14 cellular contexts compared by ENCODE assay signal in genomic region chr20:34578521-34579147, GRCh38. TPM values are rescaled to one million over a fixed set of nuclear protein-coding genes. Genes with fewer than 3 reads are reported as not detected.
DNase-seq lines count a peak whose midpoint lies in the region; ATAC-seq and TF ChIP-seq lines count a peak whose summit lies in the region.
"Had no signal": no experiment of that assay in that cellular context is flagged by ENCODE, and none has a peak within 500 bp of the region (broad histone marks: within the 10 kb centered on the region; RNA-seq: fewer than 3 reads in every experiment).

No MANE protein-coding gene starts in this region.

- H2BK120ac ChIP-seq in IMR-90 (ENCODE audit: low read depth, low read length): no peak overlapping the region

- H3K27ac ChIP-seq in IMR-90 (ENCODE audit: insufficient read depth, low read length) (no peak overlapping the region), caudate nucleus (ENCODE audit: low read depth, low read length) (peak overlapping the region; percentile 60), gastrocnemius medialis (peak overlapping the region; percentile 60 to 76 (median 64))
- H3K27ac ChIP-seq: body of pancreas, C4-2B had no signal

- H3K9me1 ChIP-seq in IMR-90 (ENCODE audit: insufficient read depth, low read length): peaks cover 20% of the 10 kb centered on the region

- H2BK20ac ChIP-seq in IMR-90 (ENCODE audit: low read depth, low read length): no peak overlapping the region

- H2BK5ac ChIP-seq in IMR-90 (ENCODE audit: low read depth, low read length, poor library complexity, severe bottlenecking): no peak overlapping the region

- no peak overlapping the region for H4K5ac ChIP-seq in IMR-90 (ENCODE audit: low read depth, low read length)

- H3K4ac ChIP-seq in IMR-90 (ENCODE audit: low read depth, low read length): 0 out of 2 replicates have a peak overlapping the region, but pooled peaks have one; percentile 19

- H3K4me2 ChIP-seq in IMR-90 (ENCODE audit: low read depth, low read length): no peak overlapping the region

- H4K8ac ChIP-seq in IMR-90 (ENCODE audit: low read depth in 2 of 2, low read length in 2 of 2): no peak overlapping the region

- CTCF ChIA-PET in IMR-90 (lab: Yijun Ruan, JAX): interaction anchor here (1.7 to 2.8 kb wide), 2 partner anchors 129 to 191 kb away, joined by 4 to 12 read pairs; no protein-coding TSS in a partner anchor

- DNase-seq in IMR-90 (no peak), caudate nucleus (lab: John Stamatoyannopoulos, UW) (peak in 6 of 61 donors; percentile 7 to 78 (median 20)), islet precursor cell (peak; percentile 29), gastrocnemius medialis (peak in 1 of 2 donors; percentile 32), H7 (no peak)
- DNase-seq: activated effector memory CD4-positive, alpha-beta T cell treated with Interleukin-2 at 50 U/mL for 16 hours; KBM-7; NCI-H1417 treated with DMSO at 0.1 percent for 48 hours; NCI-H524 treated with DMSO at 0.1 percent for 48 hours; stimulated activated CD4-positive, alpha-beta T cell treated with anti-CD3 and anti-CD28 coated beads, Interleukin-15, amount 100 ng/mL, for 24 hours had no signal

- 53% methylated on average over 2 of the region's 9 CpGs; no CpG with 5 or more reads in 1 of the 2 experiments for WGBS in IMR-90 (ENCODE audit: extremely low coverage in 2 of 2, insufficient read length in 1 of 2), 2 experiments

- POLR2A ChIA-PET in IMR-90 (lab: Charles Lee; ENCODE audit: unreplicated experiment): no interaction called here

- H4K91ac ChIP-seq in IMR-90 (ENCODE audit: insufficient read depth, low read depth, low read length): no peak overlapping the region; the same call in 1 of the 2 replicates

- H2AK9ac ChIP-seq in IMR-90 (replicated peaks; ENCODE audit: low read depth, low read length, poor library complexity): no peak overlapping the region

- 0 out of 2 replicates have a peak, but pooled peaks cover 1% of the 10 kb centered on the region for H3K36me3 ChIP-seq in IMR-90 (ENCODE audit: control insufficient read depth, insufficient read depth, low read length)
- H3K36me3 ChIP-seq in gastrocnemius medialis: peaks cover 0 to 12% of the 10 kb centered on the region in 2 donors
- H3K36me3 ChIP-seq in H7 (replicated peaks; ENCODE audit: control insufficient read depth, insufficient read depth, low read length): peaks cover 8% of the 10 kb centered on the region

- no peak overlapping the region for H3K14ac ChIP-seq in IMR-90 (replicated peaks; ENCODE audit: low read depth, low read length)

- H2BK15ac ChIP-seq in IMR-90 (ENCODE audit: low read depth, low read length): no peak overlapping the region

- no peak for TF ChIP-seq CTCF in IMR-90 (conservative IDR thresholded peaks at IDR 0.05; ENCODE audit: low read depth, low read length)
- TF ChIP-seq CTCF in gastrocnemius medialis (IDR thresholded peaks at IDR 0.05 in 4 of 5, conservative IDR thresholded peaks at IDR 0.05 in 1 of 5): no peak

- H3K4me1 ChIP-seq in IMR-90 (ENCODE audit: control insufficient read depth, insufficient read depth, low read length) (peaks cover 17% of the 10 kb centered on the region), gastrocnemius medialis (peaks cover 24 to 31% of the 10 kb centered on the region in 2 donors)
- H3K4me1 ChIP-seq: body of pancreas had no signal

- dilution Hi-C loops in IMR-90 (cut with HindIII; ENCODE audit: low sequenced_read_pairs, unreplicated experiment): no loop called here

- H3K9ac ChIP-seq in IMR-90 (ENCODE audit: low read depth, low read length): no peak overlapping the region

- no TSS peak for BruUV-seq in IMR-90 (replicated peaks; lab: Mats Ljungman, UMichigan)

- in situ Hi-C loops in IMR-90 (cut with MboI; ENCODE audit: low sequenced_read_pairs): no loop called here
- in situ Hi-C loops in gastrocnemius medialis (cut with MboI; ENCODE audit: low sequenced_read_pairs in 4 of 4): loop anchor here (10.0 to 25.0 kb wide), 2 partner anchors 184 to 196 kb away; no protein-coding TSS in a partner anchor

- TF ChIP-seq POLR2A in IMR-90 (IDR thresholded peaks at IDR 0.05; ENCODE audit: low read depth, low read length) (no peak), gastrocnemius medialis (IDR thresholded peaks at IDR 0.05) (no peak)

- H3K56ac ChIP-seq in IMR-90 (ENCODE audit: extremely low read depth, insufficient read depth, low read length): no peak overlapping the region

- H4K20me1 ChIP-seq in IMR-90 (ENCODE audit: insufficient read depth, low read length): no peaks in the 10 kb centered on the region

- H3K27me3 ChIP-seq in IMR-90 (ENCODE audit: control insufficient read depth, insufficient read depth, low read length) (no peaks in the 10 kb centered on the region), gastrocnemius medialis (no peaks in the 10 kb centered on the region), H7 (ENCODE audit: control insufficient read depth, insufficient read depth, low read length) (no peaks in the 10 kb centered on the region)
- H3K27me3 ChIP-seq: body of pancreas had no signal

- no peak for ATAC-seq in IMR-90 (ENCODE audit: low read depth)
- peak in 1 of 2 donors; percentile 32 for ATAC-seq in gastrocnemius medialis
- no peak for ATAC-seq in HG03159 (IDR thresholded peaks at IDR 0.05; ENCODE audit: unreplicated experiment)
- ATAC-seq in HG03139 (IDR thresholded peaks at IDR 0.05; ENCODE audit: unreplicated experiment): no peak

- intact Hi-C loops in IMR-90 (cut with micrococcal nuclease): loop anchor here (1.0 to 10.0 kb wide), 3 partner anchors 130 to 386 kb away; no protein-coding TSS in a partner anchor
- intact Hi-C loops in gastrocnemius medialis (cut with DNase I; ENCODE audit: low total_unique reads): loop anchor here (1.0 kb wide), 2 partner anchors 130 to 191 kb away; no protein-coding TSS in a partner anchor

- H3K23ac ChIP-seq in IMR-90 (ENCODE audit: low read depth, low read length): no peak overlapping the region

- H3K9me3 ChIP-seq in IMR-90 (ENCODE audit: control insufficient read depth, insufficient read depth, low read length) (no peaks in the 10 kb centered on the region), gastrocnemius medialis (no peaks in the 10 kb centered on the region)
- H3K9me3 ChIP-seq: body of pancreas had no signal

- no peak overlapping the region for H3K4me3 ChIP-seq in IMR-90 (ENCODE audit: insufficient read depth, low read depth, low read length)
- H3K4me3 ChIP-seq in gastrocnemius medialis: no peak overlapping the region
- no peak overlapping the region for H3K4me3 ChIP-seq in H7 (ENCODE audit: insufficient read depth, low read depth, low read length)
- H3K4me3 ChIP-seq: body of pancreas had no signal

- no peak for TF ChIP-seq RAD21 in IMR-90 (IDR thresholded peaks at IDR 0.05; ENCODE audit: low read length)

- no peaks in the 10 kb centered on the region; a peak in 1 of 4 replicates for H3K79me1 ChIP-seq in IMR-90 (ENCODE audit: low read depth in 1 of 2, low read length in 2 of 2)

- H3K18ac ChIP-seq in IMR-90 (ENCODE audit: low read depth, low read length): no peak overlapping the region

- no peak overlapping the region for H2AFZ ChIP-seq in IMR-90 (replicated peaks; ENCODE audit: low read length, poor library complexity)

- peak overlapping the region; percentile 21; the same call in 1 of the 2 replicates for H2AK5ac ChIP-seq in IMR-90 (ENCODE audit: low read depth, low read length)

TF ChIP-seq in IMR-90, 13 proteins besides CTCF, POLR2A, EP300 and RAD21:
- no peak for TF ChIP-seq SMC3 (IDR thresholded peaks at IDR 0.05; ENCODE audit: low read depth, low read length)
- no peak for TF ChIP-seq CHD1 (IDR thresholded peaks at IDR 0.05; ENCODE audit: low read depth, low read length)
- TF ChIP-seq BHLHE40 (IDR thresholded peaks at IDR 0.05; ENCODE audit: low read depth, low read length): no peak
- no peak for TF ChIP-seq CEBPB (IDR thresholded peaks at IDR 0.05; ENCODE audit: low read depth, low read length)
- no peak for TF ChIP-seq NFE2L2 (IDR thresholded peaks at IDR 0.05; ENCODE audit: low read depth, low read length)
- no peak for TF ChIP-seq MAZ (IDR thresholded peaks at IDR 0.05; ENCODE audit: borderline replicate concordance, low read depth, low read length)
- TF ChIP-seq RFX5 (IDR thresholded peaks at IDR 0.05; ENCODE audit: low read depth, low read length): no peak
- TF ChIP-seq FOS (IDR thresholded peaks at IDR 0.05; ENCODE audit: low read depth, low read length): no peak
- TF ChIP-seq MXI1 (IDR thresholded peaks at IDR 0.05; ENCODE audit: borderline replicate concordance, low read depth, low read length): no peak
- TF ChIP-seq RCOR1 (IDR thresholded peaks at IDR 0.05; ENCODE audit: insufficient replicate concordance, low read length): no peak
- no peak for TF ChIP-seq USF2 (IDR thresholded peaks at IDR 0.05; ENCODE audit: low read depth, low read length)
- TF ChIP-seq ELK1 (IDR thresholded peaks at IDR 0.05; ENCODE audit: borderline replicate concordance, low read depth, low read length): no peak

RNA-seq across cellular contexts. Expression of gene MAP1LC3A, which starts 20.1 kb away (rescaled TPM):
- total RNA-seq in IMR-90 (2012; rRNA removed) (10.0 and 12.5 TPM in 2 replicates), gastrocnemius medialis (10 to 100 TPM; 41.5 to 62.7 (median 56.4) TPM)
- polyA plus RNA-seq in IMR-90 (2012; rRNA removed): 39.7 and 50.7 TPM in 2 replicates
- polyA plus RNA-seq in IMR-90 (2012; cell fraction: cytosol; rRNA removed): 42.3 and 104 TPM in 2 replicates
- polyA plus RNA-seq in IMR-90 (2012; cell fraction: nucleus; rRNA removed; ENCODE audit: low replicate concordance): 149 and 281 TPM in 2 replicates
- 7.6 and 13.4 TPM in 2 replicates for total RNA-seq in H7 (2014; rRNA removed; shearing (Covaris generic))
